In the genomic region with DNA sequence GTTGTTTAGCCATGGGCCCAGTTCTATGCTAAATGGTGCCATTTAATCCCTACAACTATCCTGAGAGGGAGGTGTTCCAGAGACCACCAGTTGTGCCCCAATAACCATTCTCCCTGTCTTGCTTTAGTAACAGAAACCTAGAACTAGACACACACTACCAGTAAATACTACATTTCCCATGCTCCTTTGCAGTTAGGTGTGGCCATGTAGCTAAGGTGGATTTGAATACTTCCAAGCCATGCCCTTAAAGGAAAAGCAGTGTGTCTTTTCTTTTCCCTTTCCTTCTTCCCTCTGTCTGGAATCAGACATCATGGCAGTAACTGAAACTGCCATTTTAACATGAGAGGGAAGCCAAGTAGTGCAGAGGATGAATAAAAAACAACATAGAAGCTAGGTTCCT, we compare ENCODE assay signal across 16 cellular contexts.
A peak's percentile ranks its signal among the peaks of the same experiment; 100 is the strongest.
DNase-seq lines count a peak whose midpoint lies in the region; ATAC-seq, FAIRE-seq and TF ChIP-seq lines count a peak whose summit lies in the region.
"Had no signal": no experiment of that assay in that cellular context is flagged by ENCODE, and none has a peak within 500 bp of the region (broad histone marks: within the 10 kb centered on the region; RNA-seq: fewer than 3 reads in every experiment).

No MANE protein-coding gene starts in this region.

- H3K36me3 ChIP-seq in OCI-LY3 (replicated peaks; ENCODE audit: low read depth, low read length) (no peaks in the 10 kb centered on the region), H1 (ENCODE audit: control insufficient read depth in 2 of 4, insufficient read depth in 4 of 4, low read length in 3 of 4) (no peaks in the 10 kb centered on the region), osteoblast (ENCODE audit: insufficient read depth, low read length) (no peaks in the 10 kb centered on the region), vagina (no peaks in the 10 kb centered on the region)

- TF ChIP-seq EP300 in H1 (IDR thresholded peaks at IDR 0.05; ENCODE audit: borderline replicate concordance in 1 of 2, low read depth in 2 of 2, low read length in 2 of 2): no peak

- CTCF ChIA-PET in H1 (lab: Charles Lee; ENCODE audit: partially characterized antibody): interaction anchor here (1.3 kb wide), 1 partner anchor 113 kb away, joined by 4 read pairs; no protein-coding TSS in a partner anchor

- H3K23me2 ChIP-seq in H1 (ENCODE audit: low read depth, low read length): no peaks in the 10 kb centered on the region

- H3K4ac ChIP-seq in H1 (replicated peaks; ENCODE audit: insufficient read length, low read depth, low read length): no peak overlapping the region

- H3K27me3 ChIP-seq in OCI-LY3 (ENCODE audit: low read depth, low read length) (no peaks in the 10 kb centered on the region), H1 (replicated peaks in 1 of 4; ENCODE audit: control insufficient read depth in 3 of 4, extremely low read depth in 1 of 4, insufficient read depth in 3 of 4, low read length in 3 of 4) (no peaks in the 10 kb centered on the region), osteoblast (ENCODE audit: insufficient read depth, low read length) (no peaks in the 10 kb centered on the region), vagina (no peaks in the 10 kb centered on the region)

- no peak overlapping the region for H2BK120ac ChIP-seq in H1 (replicated peaks; ENCODE audit: low read depth, low read length)

- no peak overlapping the region for H4K5ac ChIP-seq in H1 (ENCODE audit: insufficient read length, low read depth, low read length)

- TF ChIP-seq CTCF in OCI-LY3 (IDR thresholded peaks at IDR 0.05; ENCODE audit: low read depth, low read length): no peak
- TF ChIP-seq CTCF in H1 (IDR thresholded peaks at IDR 0.05; ENCODE audit: control extremely low read depth in 1 of 3, insufficient read depth in 1 of 3, low read depth in 1 of 3, low read length in 3 of 3): no peak
- TF ChIP-seq CTCF in osteoblast (IDR thresholded peaks at IDR 0.05; ENCODE audit: extremely low read depth, low read depth, low read length): no peak
- no peak for TF ChIP-seq CTCF in vagina (IDR thresholded peaks at IDR 0.05)

- H3K14ac ChIP-seq in H1 (ENCODE audit: insufficient read length): no peak overlapping the region

- no peak overlapping the region for H4K91ac ChIP-seq in H1 (replicated peaks; ENCODE audit: insufficient read length, low read length)

- H3K23ac ChIP-seq in H1 (ENCODE audit: insufficient read length): no peak overlapping the region

- H3K79me2 ChIP-seq in OCI-LY3 (ENCODE audit: low read length) (no peaks in the 10 kb centered on the region), H1 (ENCODE audit: control insufficient read depth in 1 of 2, insufficient read depth in 2 of 2, low read length in 2 of 2) (no peaks in the 10 kb centered on the region), osteoblast (ENCODE audit: insufficient read depth, low read length) (no peaks in the 10 kb centered on the region)

- no peak for ATAC-seq in GM21737 (IDR thresholded peaks at IDR 0.05; ENCODE audit: unreplicated experiment)
- ATAC-seq: CD8-positive, alpha-beta T cell; T-cell had no signal

- POLR2A ChIA-PET in H1 (lab: Charles Lee; ENCODE audit: partially characterized antibody): no interaction called here

- H3K4me2 ChIP-seq in OCI-LY3 (ENCODE audit: low read length) (peak overlapping the region; percentile 10; the same call in 1 of the 2 replicates), H1 (ENCODE audit: insufficient read depth in 1 of 2, low read depth in 2 of 2, low read length in 2 of 2) (no peak overlapping the region), osteoblast (ENCODE audit: insufficient read depth, low read length) (no peak overlapping the region)

- no peak overlapping the region for H3K18ac ChIP-seq in H1 (ENCODE audit: extremely low read depth, low read length)

- no peak overlapping the region for H4K8ac ChIP-seq in H1 (ENCODE audit: extremely low read depth, insufficient read depth, low read length)

- H2AK5ac ChIP-seq in H1 (ENCODE audit: low read depth, low read length): no peak overlapping the region

- TF ChIP-seq POLR2A in H1 (IDR thresholded peaks at IDR 0.05; ENCODE audit: control extremely low read depth in 1 of 2, low read depth in 2 of 2, low read length in 2 of 2) (no peak), vagina (IDR thresholded peaks at IDR 0.05) (no peak)

- H3K9me3 ChIP-seq in OCI-LY3 (ENCODE audit: insufficient read depth, low read length) (no peaks in the 10 kb centered on the region), H1 (ENCODE audit: insufficient read depth in 2 of 2, low read depth in 1 of 2, low read length in 1 of 2) (no peaks in the 10 kb centered on the region), osteoblast (ENCODE audit: low read depth, low read length) (no peaks in the 10 kb centered on the region), vagina (no peaks in the 10 kb centered on the region)

- no peaks in the 10 kb centered on the region for H3K79me1 ChIP-seq in H1 (ENCODE audit: low read depth, low read length)

- no peak overlapping the region for H2BK5ac ChIP-seq in H1 (ENCODE audit: low read depth, low read length)

- H4K20me1 ChIP-seq in OCI-LY3 (ENCODE audit: insufficient read depth, low read length): no peaks in the 10 kb centered on the region
- no peaks in the 10 kb centered on the region for H4K20me1 ChIP-seq in H1 (replicated peaks in 1 of 2; ENCODE audit: control insufficient read depth in 1 of 2, insufficient read depth in 2 of 2, low read length in 2 of 2)
- H4K20me1 ChIP-seq in osteoblast (ENCODE audit: insufficient read depth, low read length): no peaks in the 10 kb centered on the region

- no peak overlapping the region for H2BK12ac ChIP-seq in H1 (ENCODE audit: low read depth, low read length)

- H2AFZ ChIP-seq in OCI-LY3 (ENCODE audit: low read depth, low read length) (peak overlapping the region; percentile 72), H1 (ENCODE audit: low read length) (no peak overlapping the region), osteoblast (ENCODE audit: low read length) (no peak overlapping the region)

- H3K4me3 ChIP-seq in OCI-LY3 (ENCODE audit: low read length) (no peak overlapping the region), H1 (ENCODE audit: extremely low read depth in 1 of 4, insufficient read depth in 2 of 4, low read depth in 3 of 4, low read length in 4 of 4) (no peak overlapping the region), osteoblast (ENCODE audit: insufficient read depth, low read length) (no peak overlapping the region), vagina (no peak overlapping the region)
- H3K4me3 ChIP-seq: SK-N-MC had no signal

- DNase-seq in NCI-H82 (lab: John Stamatoyannopoulos, UW) (peak; percentile 54), NCI-H82 treated with DMSO at 0.1 percent for 48 hours (lab: John Stamatoyannopoulos, UW; ENCODE audit: unreplicated experiment) (no peak), H1 (ENCODE audit: low read depth in 1 of 2, low spot score in 2 of 2) (no peak), osteoblast (ENCODE audit: insufficient read length, low spot score, missing footprints) (no peak), head of caudate nucleus (no peak), vagina (ENCODE audit: extremely low spot score in 2 of 2) (no peak)
- DNase-seq: CD8-positive, alpha-beta T cell; DMS79 treated with DMSO at 0.1 percent for 48 hours; GDM1; H7; NCI-H1092 treated with DMSO at 0.1 percent for 48 hours; NCI-H526 treated with DMSO at 0.1 percent for 48 hours; T-cell had no signal

- peak; percentile 89 for FAIRE-seq in H1 (lab: Jason Lieb, UNC)

- no peak overlapping the region for H3K56ac ChIP-seq in H1 (replicated peaks; ENCODE audit: insufficient read length, low read depth, low read length)

- H3K4me1 ChIP-seq in OCI-LY3 (ENCODE audit: low read length) (peaks cover 56% of the 10 kb centered on the region), H1 (replicated peaks in 1 of 4; ENCODE audit: control insufficient read depth in 3 of 4, insufficient read depth in 4 of 4, low read length in 3 of 4) (no peaks in the 10 kb centered on the region), osteoblast (ENCODE audit: insufficient read depth, low read length) (no peaks in the 10 kb centered on the region), vagina (no peaks in the 10 kb centered on the region)

- intact Hi-C loops in head of caudate nucleus (cut with DNase I) (no loop called here), vagina (cut with DNase I) (no loop called here)

- H3K27ac ChIP-seq in OCI-LY3 (ENCODE audit: low read length) (0 out of 2 replicates have a peak overlapping the region, but pooled peaks have one; percentile 33), H1 (ENCODE audit: low read depth, low read length) (no peak overlapping the region), osteoblast (ENCODE audit: low read depth, low read length) (no peak overlapping the region), vagina (no peak overlapping the region)
- H3K27ac ChIP-seq: SK-N-MC had no signal

- H2BK20ac ChIP-seq in H1 (ENCODE audit: low read length): no peak overlapping the region

- H3K9ac ChIP-seq in OCI-LY3 (ENCODE audit: low read length) (no peak overlapping the region), H1 (replicated peaks in 1 of 4; ENCODE audit: extremely low read depth in 1 of 4, low read depth in 3 of 4, low read length in 3 of 4) (no peak overlapping the region)

- no peak for TF ChIP-seq RAD21 in H1 (IDR thresholded peaks at IDR 0.05 in 1 of 2, conservative IDR thresholded peaks at IDR 0.05 in 1 of 2; ENCODE audit: low read depth in 2 of 2, low read length in 2 of 2)

- no peak overlapping the region for H2BK15ac ChIP-seq in H1 (ENCODE audit: low read length)

TF ChIP-seq in H1, 55 proteins besides CTCF, POLR2A, EP300 and RAD21:
- TF ChIP-seq RFX5 (IDR thresholded peaks at IDR 0.05; ENCODE audit: borderline replicate concordance, low read depth, low read length) (no peak), SIX5 (IDR thresholded peaks at IDR 0.05; ENCODE audit: low read depth, low read length) (peak; percentile 36; the same call in 1 of the 2 replicates), BRCA1 (IDR thresholded peaks at IDR 0.05; ENCODE audit: low read depth, low read length) (no peak), SP2 (IDR thresholded peaks at IDR 0.05; ENCODE audit: low read length) (no peak), PHF8 (conservative IDR thresholded peaks at IDR 0.05; ENCODE audit: low read depth, low read length) (no peak)
